Comparison of ENCODE assay signal across 18 cellular contexts in genomic region chr1:31857863-31858262, GRCh38. TPM values are rescaled to one million over a fixed set of nuclear protein-coding genes. Genes with fewer than 3 reads are reported as not detected.
"Had no signal": no experiment of that assay in that cellular context is flagged by ENCODE, and none has a peak within 500 bp of the region (broad histone marks: within the 10 kb centered on the region; RNA-seq: fewer than 3 reads in every experiment).

No MANE protein-coding gene starts in this region.

- H3K9me3 ChIP-seq: SJSA1 had no signal

- H3K36me3 ChIP-seq: SJSA1 had no signal

- H3K27me3 ChIP-seq: SJSA1 had no signal

- H3K9ac ChIP-seq: KMS-11 had no signal

- H3K4me2 ChIP-seq: KMS-11 had no signal

- H3K4me3 ChIP-seq: SJSA1, SK-N-MC had no signal

- DNase-seq: Kasumi-1, MM.1S, NCI-H1105, NCI-H1436 treated with DMSO at 0.1 percent for 48 hours, NCI-H1694, NCI-H187 treated with DMSO at 0.1 percent for 48 hours, NCI-H2029 treated with DMSO at 0.1 percent for 48 hours, NCI-H2227 treated with DMSO at 0.1 percent for 48 hours, NCI-H524, NCI-H526 treated with DMSO at 0.1 percent for 48 hours, NCI-H748 treated with DMSO at 0.1 percent for 48 hours, Right ventricle myocardium superior, RPMI8226, SIG-M5 had no signal

- H3K27ac ChIP-seq: KMS-11, SJSA1, SK-N-MC had no signal

RNA-seq across cellular contexts. Expression of gene SPOCD1, which starts 42.0 kb away (rescaled TPM):
- total RNA-seq: Right ventricle myocardium superior; T-helper 1 cell treated with Interleukin-12 subunit alpha and Interleukin-12 subunit beta and Interleukin-4 antibody, amounts not matched to agents 30 ng/mL and 1 ng/mL, for 36 hours had no signal
